In the genomic region with DNA sequence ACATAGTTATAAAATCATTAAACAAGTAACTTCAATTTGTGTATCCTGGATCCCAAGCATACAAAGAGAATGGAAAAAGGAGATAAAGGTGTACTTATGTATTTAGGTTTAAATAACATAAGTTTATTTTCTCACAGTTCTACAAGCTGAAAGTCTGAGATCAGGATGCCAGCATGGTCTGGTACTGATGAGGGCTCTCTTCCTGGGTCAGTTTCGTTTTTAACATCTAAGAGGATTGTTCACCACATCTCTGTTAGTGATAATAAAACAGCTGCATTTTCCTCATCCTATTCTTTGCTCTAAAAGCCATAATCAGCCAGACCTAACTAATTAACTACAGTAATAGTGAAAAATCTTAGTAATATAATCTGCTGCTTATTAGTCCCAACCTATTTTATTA, we compare ENCODE assay signal across 10 cellular contexts. TPM values are rescaled to one million over a fixed set of nuclear protein-coding genes. Genes with fewer than 3 reads are reported as not detected.
DNase-seq lines count a peak whose midpoint lies in the region; FAIRE-seq and TF ChIP-seq lines count a peak whose summit lies in the region.
"Had no signal": no experiment of that assay in that cellular context is flagged by ENCODE, and none has a peak within 500 bp of the region (broad histone marks: within the 10 kb centered on the region; RNA-seq: fewer than 3 reads in every experiment).

No MANE protein-coding gene starts in this region.

- FAIRE-seq in small intestine (lab: Jason Lieb, UNC) = no peak

- H3K4me1 ChIP-seq in suprapubic skin = peaks cover 53% of the 10 kb centered on the region
- peaks cover 5 to 10% of the 10 kb centered on the region in 2 donors for H3K4me1 ChIP-seq in small intestine (ENCODE audit: control insufficient read depth in 2 of 2, insufficient read depth in 1 of 2, low read depth in 1 of 2, low read length in 1 of 2)

- DNase-seq in activated naive CD4-positive, alpha-beta T cell (lab: John Stamatoyannopoulos, UW) = no peak
- DNase-seq in fibroblast of pulmonary artery (ENCODE audit: low read depth) (no peak), suprapubic skin (ENCODE audit: low spot score in 2 of 2) (no peak), small intestine (no peak), NCI-H1105 treated with DMSO at 0.1 percent for 48 hours (lab: John Stamatoyannopoulos, UW) (no peak)
- DNase-seq in stimulated activated CD4-positive, alpha-beta T cell treated with anti-CD3 and anti-CD28 coated beads, Interleukin-2, amount 100 ng/mL, for 48 hours = no peak
- DNase-seq: C1 segment of cervical spinal cord, NCI-H446 treated with DMSO at 0.1 percent for 48 hours had no signal

- WGBS in suprapubic skin = 26% methylated on average over 1 of the region's 1 CpG
- 12 to 17% (median 16%) methylated on average over 1 of the region's 1 CpG for WGBS in small intestine, 3 donors

- no peak overlapping the region for H3K27ac Mint-ChIP-seq in activated naive CD4-positive, alpha-beta T cell treated with anti-CD3 and anti-CD28 coated beads, Interleukin-2, amount 50 U/mL, for 24 hours
- H3K27ac Mint-ChIP-seq in T-helper 1 cell treated with Interleukin-12 subunit alpha and Interleukin-12 subunit beta and Interleukin-4 antibody, amounts not matched to agents 30 μg/mL and 1 μg/mL, for 36 hours = no peak overlapping the region

- no peaks in the 10 kb centered on the region for H3K9me3 Mint-ChIP-seq in activated naive CD4-positive, alpha-beta T cell treated with anti-CD3 and anti-CD28 coated beads, Interleukin-2, amount 50 U/mL, for 24 hours
- H3K9me3 Mint-ChIP-seq in T-helper 1 cell treated with Interleukin-12 subunit alpha and Interleukin-12 subunit beta and Interleukin-4 antibody, amounts not matched to agents 30 μg/mL and 1 μg/mL, for 36 hours = no peaks in the 10 kb centered on the region

- no peaks in the 10 kb centered on the region for H3K27me3 Mint-ChIP-seq in activated naive CD4-positive, alpha-beta T cell treated with anti-CD3 and anti-CD28 coated beads, Interleukin-2, amount 50 U/mL, for 24 hours
- no peaks in the 10 kb centered on the region for H3K27me3 Mint-ChIP-seq in T-helper 1 cell treated with Interleukin-12 subunit alpha and Interleukin-12 subunit beta and Interleukin-4 antibody, amounts not matched to agents 30 μg/mL and 1 μg/mL, for 36 hours (ENCODE audit: low read depth)

- no peaks in the 10 kb centered on the region for H3K27me3 ChIP-seq in suprapubic skin
- no peaks in the 10 kb centered on the region for H3K27me3 ChIP-seq in small intestine (ENCODE audit: control insufficient read depth in 2 of 2, insufficient read depth in 2 of 2, low read length in 2 of 2)

- peaks cover 73% of the 10 kb centered on the region for H3K4me1 Mint-ChIP-seq in activated naive CD4-positive, alpha-beta T cell treated with anti-CD3 and anti-CD28 coated beads, Interleukin-2, amount 50 U/mL, for 24 hours
- H3K4me1 Mint-ChIP-seq in T-helper 1 cell treated with Interleukin-12 subunit alpha and Interleukin-12 subunit beta and Interleukin-4 antibody, amounts not matched to agents 30 μg/mL and 1 μg/mL, for 36 hours (ENCODE audit: low read depth) = peaks cover 61% of the 10 kb centered on the region

- no peaks in the 10 kb centered on the region for H3K36me3 ChIP-seq in suprapubic skin
- H3K36me3 ChIP-seq in small intestine (ENCODE audit: control insufficient read depth in 2 of 2, insufficient read depth in 2 of 2, low read length in 2 of 2) = peaks cover 0 to 2% of the 10 kb centered on the region in 2 donors

- TF ChIP-seq POLR2A in suprapubic skin (IDR thresholded peaks at IDR 0.05) = no peak

- peak overlapping the region; percentile 19 for H3K4me3 Mint-ChIP-seq in activated naive CD4-positive, alpha-beta T cell treated with anti-CD3 and anti-CD28 coated beads, Interleukin-2, amount 50 U/mL, for 24 hours
- H3K4me3 Mint-ChIP-seq in T-helper 1 cell treated with Interleukin-12 subunit alpha and Interleukin-12 subunit beta and Interleukin-4 antibody, amounts not matched to agents 30 μg/mL and 1 μg/mL, for 36 hours = peak overlapping the region; percentile 48

- no peak for TF ChIP-seq CTCF in fibroblast of pulmonary artery (IDR thresholded peaks at IDR 0.05; ENCODE audit: low read length, missing control alignments)
- no peak for TF ChIP-seq CTCF in suprapubic skin (IDR thresholded peaks at IDR 0.05)

- peaks cover 19% of the 10 kb centered on the region for H3K36me3 Mint-ChIP-seq in activated naive CD4-positive, alpha-beta T cell treated with anti-CD3 and anti-CD28 coated beads, Interleukin-2, amount 50 U/mL, for 24 hours
- peaks cover 41% of the 10 kb centered on the region for H3K36me3 Mint-ChIP-seq in T-helper 1 cell treated with Interleukin-12 subunit alpha and Interleukin-12 subunit beta and Interleukin-4 antibody, amounts not matched to agents 30 μg/mL and 1 μg/mL, for 36 hours (ENCODE audit: low read depth)

- peak overlapping the region; percentile 67 for H3K4me3 ChIP-seq in fibroblast of pulmonary artery (replicated peaks; ENCODE audit: low read depth, low read length)
- peak overlapping the region; percentile 84 for H3K4me3 ChIP-seq in suprapubic skin
- H3K4me3 ChIP-seq in small intestine (ENCODE audit: low read depth in 1 of 2, low read length in 2 of 2) = no peak overlapping the region

- H3K9me3 ChIP-seq in suprapubic skin (no peaks in the 10 kb centered on the region), small intestine (ENCODE audit: control insufficient read depth, low read depth) (no peaks in the 10 kb centered on the region)

- H3K27ac ChIP-seq in suprapubic skin (no peak overlapping the region), small intestine (ENCODE audit: low read depth in 1 of 2, low read length in 1 of 2) (no peak overlapping the region)

- TF ChIP-seq EP300 in suprapubic skin (IDR thresholded peaks at IDR 0.05) = no peak

RNA-seq across cellular contexts. Expression of a gene that starts 5.2 kb away (rescaled TPM):
- 10 to 100 TPM; 33.8 to 44.5 (median 39.4) TPM for total RNA-seq in suprapubic skin
- 10 to 100 TPM; 15.1 to 23.0 (median 21.3) TPM for polyA plus RNA-seq in small intestine

Comparison
In these comparisons a context has a peak if more than half of its experiments do, and no peak if none do; other contexts are left out.
1. H3K4me3 ChIP-seq: peak in fibroblast of pulmonary artery (single experiment) and suprapubic skin (single experiment); none in small intestine (0 of 2).